ENCODE assay signal across 2 cellular contexts in genomic region chr3:42020681-42021307, GRCh38.
TF ChIP-seq lines count a peak whose summit lies in the region.

No MANE protein-coding gene starts in this region.

TF ChIP-seq in IMR-90, 13 proteins besides CTCF, POLR2A, EP300 and RAD21:
- TF ChIP-seq CEBPB (IDR thresholded peaks at IDR 0.05; ENCODE audit: low read depth, low read length) (0 out of 2 replicates have a peak, but pooled peaks have one; percentile 35), MAFK (IDR thresholded peaks at IDR 0.05; ENCODE audit: low read depth, low read length) (peak; percentile 40), FOS (IDR thresholded peaks at IDR 0.05; ENCODE audit: low read depth, low read length) (peak; percentile 84), NFE2L2 (IDR thresholded peaks at IDR 0.05; ENCODE audit: low read depth, low read length) (no peak), MAZ (IDR thresholded peaks at IDR 0.05; ENCODE audit: borderline replicate concordance, low read depth, low read length) (peak; percentile 64; the same call in 1 of the 2 replicates)

TF ChIP-seq in K562, 482 proteins besides CTCF, POLR2A, EP300 and RAD21:
- TF ChIP-seq MTF1 (CRISPR knock-in tag; IDR thresholded peaks at IDR 0.05; ENCODE audit: borderline replicate concordance) (no peak), JUN (IDR thresholded peaks at IDR 0.05; ENCODE audit: borderline replicate concordance, low read depth, low read length) (0 out of 2 replicates have a peak, but pooled peaks have one; percentile 22), JUN (CRISPR knock-in tag; IDR thresholded peaks at IDR 0.05; ENCODE audit: borderline replicate concordance) (no peak), ATF3 (IDR thresholded peaks at IDR 0.05) (peak; percentile 59), ATF3 (CRISPR knock-in tag; conservative IDR thresholded peaks at IDR 0.05) (no peak), ZBTB33 (CRISPR knock-in tag; IDR thresholded peaks at IDR 0.05) (no peak), FOSL1 (tag; conservative IDR thresholded peaks at IDR 0.05) (0 out of 2 replicates have a peak, but pooled peaks have one; percentile 17)
